ENCODE assay signal across 1 cellular context in the genomic region with DNA sequence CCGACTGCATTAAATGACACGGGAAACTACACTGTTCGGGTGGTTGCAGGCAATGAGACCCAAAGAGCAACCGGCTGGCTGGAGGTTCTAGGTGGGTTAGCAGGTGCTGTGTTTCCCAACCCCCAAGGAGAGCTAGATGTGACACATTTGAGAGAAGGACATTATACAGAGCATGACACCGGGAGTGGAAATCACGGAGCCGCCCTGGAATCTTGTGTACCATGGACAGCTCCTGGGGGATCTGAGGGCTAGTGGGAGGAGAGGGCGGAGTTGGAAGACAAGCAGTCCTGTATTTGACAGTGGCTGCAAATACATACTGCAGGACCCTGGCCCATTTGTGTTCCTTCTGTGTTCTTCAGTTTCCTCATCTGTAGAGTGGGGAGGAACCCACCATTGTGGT.
TF ChIP-seq lines count a peak whose summit lies in the region.

No MANE protein-coding gene starts in this region.

TF ChIP-seq in WTC11, 78 proteins besides CTCF, POLR2A, EP300 and RAD21 (continued from another document):
- TF ChIP-seq FOXJ3 (CRISPR knock-in tag; IDR thresholded peaks at IDR 0.05; ENCODE audit: borderline replicate concordance) = no peak
- TF ChIP-seq TP53 (CRISPR knock-in tag; IDR thresholded peaks at IDR 0.05) = no peak
- TF ChIP-seq JUN (CRISPR knock-in tag; IDR thresholded peaks at IDR 0.05) = no peak; the same call in 1 of the 2 replicates
- no peak for TF ChIP-seq NFYB (CRISPR knock-in tag; conservative IDR thresholded peaks at IDR 0.05; ENCODE audit: low read depth)
- no peak for TF ChIP-seq SP1 (CRISPR knock-in tag; conservative IDR thresholded peaks at IDR 0.05)
- no peak for TF ChIP-seq RELA (CRISPR knock-in tag; IDR thresholded peaks at IDR 0.05; ENCODE audit: borderline replicate concordance)
- peak; percentile 58; the same call in 1 of the 2 replicates for TF ChIP-seq ZNF232 (CRISPR knock-in tag; IDR thresholded peaks at IDR 0.05)
- no peak for TF ChIP-seq ZNF423 (CRISPR knock-in tag; IDR thresholded peaks at IDR 0.05)
- 0 out of 2 replicates have a peak, but pooled peaks have one; percentile 54 for TF ChIP-seq TEAD1 (CRISPR knock-in tag; IDR thresholded peaks at IDR 0.05)
- no peak for TF ChIP-seq SOX15 (CRISPR knock-in tag; IDR thresholded peaks at IDR 0.05)
- TF ChIP-seq GTF2I (CRISPR knock-in tag; conservative IDR thresholded peaks at IDR 0.05) = no peak
- TF ChIP-seq, protein P1, sequence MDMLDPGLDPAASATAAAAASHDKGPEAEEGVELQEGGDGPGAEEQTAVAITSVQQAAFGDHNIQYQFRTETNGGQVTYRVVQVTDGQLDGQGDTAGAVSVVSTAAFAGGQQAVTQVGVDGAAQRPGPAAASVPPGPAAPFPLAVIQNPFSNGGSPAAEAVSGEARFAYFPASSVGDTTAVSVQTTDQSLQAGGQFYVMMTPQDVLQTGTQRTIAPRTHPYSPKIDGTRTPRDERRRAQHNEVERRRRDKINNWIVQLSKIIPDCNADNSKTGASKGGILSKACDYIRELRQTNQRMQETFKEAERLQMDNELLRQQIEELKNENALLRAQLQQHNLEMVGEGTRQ (CRISPR knock-in tag; IDR thresholded peaks at IDR 0.05) = no peak
- TF ChIP-seq MXD4 (CRISPR knock-in tag; IDR thresholded peaks at IDR 0.05; ENCODE audit: borderline replicate concordance) = no peak
TF ChIP-seq in WTC11: peak in this region for 4.
